37 cellular contexts compared by ENCODE assay signal in the genomic region with DNA sequence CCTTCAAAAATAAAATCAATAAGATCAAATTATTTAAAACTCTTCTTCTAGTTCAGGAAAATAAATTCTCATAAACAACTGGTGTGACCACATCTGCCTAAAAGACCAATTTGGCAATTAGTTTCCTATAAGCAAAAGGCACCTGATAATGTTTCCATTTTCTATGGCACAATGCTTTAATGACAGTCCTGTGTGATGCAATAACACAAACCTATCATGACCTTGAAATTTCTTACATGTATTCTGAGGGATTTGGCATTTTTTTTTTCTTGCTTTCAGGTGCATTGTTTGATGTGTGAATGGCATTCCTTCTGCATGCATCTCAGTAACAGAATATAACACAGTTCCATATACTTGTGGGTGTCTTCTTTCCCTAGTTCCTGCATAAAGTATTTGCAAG. TPM values are rescaled to one million over a fixed set of nuclear protein-coding genes. Genes with fewer than 3 reads are reported as not detected.
"Had no signal": no experiment of that assay in that cellular context is flagged by ENCODE, and none has a peak within 500 bp of the region (broad histone marks: within the 10 kb centered on the region; RNA-seq: fewer than 3 reads in every experiment).

No MANE protein-coding gene starts in this region.

- FAIRE-seq: astrocyte, TTC549 had no signal

- DNase-seq: activated B cell treated with CpG ODN at 0.5 μM for 24 hours; activated CD4-positive, alpha-beta memory T cell treated with anti-CD3 and anti-CD28 coated beads for 36 hours; activated CD4-positive, alpha-beta T cell treated with anti-CD3 and anti-CD28 coated beads for 4 hours; activated CD4-positive, alpha-beta T cell treated with anti-CD3 and anti-CD28 coated beads, Interleukin-2, amount 10 ng/mL, durations not matched to agents 24 days and 14 days; activated CD4-positive, alpha-beta T cell treated with anti-CD3 and anti-CD28 coated beads, Interleukin-2, amount 50 U/mL, for 1 hour; activated CD4-positive, alpha-beta T cell treated with anti-CD3 and anti-CD28 coated beads, Interleukin-2, amount 50 U/mL, for 4 hours; activated CD4-positive, CD25-positive, alpha-beta regulatory T cell treated with anti-CD3 and anti-CD28 coated beads, Interleukin-2, amount 50 U/mL, for 72 hours; activated CD8-positive, alpha-beta memory T cell treated with anti-CD3 and anti-CD28 coated beads, Interleukin-2, amount 50 U/mL, for 4 hours; activated CD8-positive, alpha-beta T cell treated with anti-CD3 and anti-CD28 coated beads for 36 hours; activated effector memory CD4-positive, alpha-beta T cell treated with anti-CD3 and anti-CD28 coated beads, Interleukin-2, amount 50 U/mL, for 16 hours; activated gamma-delta T cell treated with Interleukin-2 at 50 U/mL for 16 hours; activated naive CD4-positive, alpha-beta T cell; activated naive CD4-positive, alpha-beta T cell treated with anti-CD3 and anti-CD28 coated beads for 36 hours; activated naive CD4-positive, alpha-beta T cell treated with anti-CD3 and anti-CD28 coated beads, Interleukin-2, amount 50 U/mL, for 16 hours; activated naive CD8-positive, alpha-beta T cell treated with anti-CD3 and anti-CD28 coated beads for 36 hours; activated T-cell treated with anti-CD3 and anti-CD28 coated beads for 4 hours; activated T-cell treated with anti-CD3 and anti-CD28 coated beads, Interleukin-2, amount 50 U/mL, for 1 hour; activated T-cell treated with anti-CD3 and anti-CD28 coated beads, Interleukin-2, amount 50 U/mL, for 4 hours; activated T-cell treated with anti-CD3 and anti-CD28 coated beads, Interleukin-2, amount 50 U/mL, for 72 hours; adrenal gland; amniotic stem cell; aorta; body of pancreas; brain microvascular endothelial cell; central memory CD4-positive, alpha-beta T cell; T-cell; T-helper 17 cell; T-helper 9 cell had no signal

- H3K27me3 ChIP-seq: adrenal gland, body of pancreas, brain microvascular endothelial cell, breast epithelium had no signal

- H3K4me1 ChIP-seq: body of pancreas, breast epithelium had no signal

- H3K9me3 ChIP-seq: adrenal gland, body of pancreas, breast epithelium had no signal

- ATAC-seq: activated CD8-positive, alpha-beta T cell treated with anti-CD3 and anti-CD28 coated beads for 36 hours; activated naive CD4-positive, alpha-beta T cell treated with anti-CD3 and anti-CD28 coated beads, Interleukin-2, amount 50 U/mL, for 72 hours; activated T-cell treated with anti-CD3 and anti-CD28 coated beads, Interleukin-2, amount 50 U/mL, for 4 hours; activated T-cell treated with anti-CD3 and anti-CD28 coated beads, Interleukin-2, amount 50 U/mL, for 72 hours; activated T-helper 17 cell treated with anti-CD3 and anti-CD28 coated beads, Interleukin-2, amount 50 U/mL, for 72 hours; body of pancreas; T-cell; T-helper 17 cell had no signal

- H3K27ac ChIP-seq: body of pancreas, brain microvascular endothelial cell, breast epithelium, VCaP had no signal

- H3K36me3 ChIP-seq: adrenal gland, brain microvascular endothelial cell, breast epithelium had no signal

- H3K4me3 ChIP-seq: adrenal gland, body of pancreas, breast epithelium had no signal

RNA-seq across cellular contexts. Expression of a gene that starts 32.5 kb away (rescaled TPM):
- total RNA-seq: activated CD4-positive, alpha-beta T cell treated with anti-CD3 and anti-CD28 coated beads, Interleukin-2, amount 10 ng/mL, durations not matched to agents 24 days and 14 days; activated T-helper 1 cell treated with anti-CD3 and anti-CD28 coated beads, Interleukin-12 subunit alpha, Interleukin-12 subunit beta, Interleukin-2, Interleukin-4 antibody, amounts not matched to agents 30 ng/mL and 10 ng/mL and 1 ng/mL, durations not matched to agents 14 hours and 24 hours and 36 hours; T-helper 1 cell treated with Interleukin-12 subunit alpha and Interleukin-12 subunit beta and Interleukin-4 antibody, amounts not matched to agents 30 ng/mL and 1 ng/mL, for 36 hours; T-helper 17 cell; T-helper 2 cell treated with Interferon-gamma antibody and Interleukin-4, amounts not matched to agents 100 ng/mL and 5 ng/mL, for 36 hours had no signal
